ENCODE assay signal across 8 cellular contexts in the genomic region with DNA sequence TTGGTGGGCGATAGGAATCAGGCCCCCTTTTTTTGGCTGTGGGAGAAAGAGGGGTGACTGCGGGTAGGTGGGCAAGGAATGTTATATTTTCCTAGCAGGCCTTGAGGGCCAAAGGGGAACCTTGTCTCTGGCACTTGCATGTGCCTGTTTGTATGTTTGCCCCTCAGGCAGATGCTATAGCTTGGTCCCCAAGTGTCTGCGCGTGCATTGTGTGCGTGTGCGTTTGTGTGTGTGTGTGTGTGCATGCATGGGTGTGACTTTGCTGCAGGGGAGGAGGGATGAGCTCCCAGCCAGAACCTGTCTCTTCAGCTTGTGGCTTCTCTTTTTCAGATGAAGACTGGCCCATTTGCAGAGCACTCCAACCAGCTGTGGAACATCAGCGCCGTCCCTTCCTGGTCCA. TPM values are rescaled to one million over a fixed set of nuclear protein-coding genes. Genes with fewer than 3 reads are reported as not detected.
DNase-seq lines count a peak whose midpoint lies in the region; ATAC-seq, FAIRE-seq and TF ChIP-seq lines count a peak whose summit lies in the region.

No MANE protein-coding gene starts in this region.

- peaks cover 14% of the 10 kb centered on the region for H3K79me2 ChIP-seq in DOHH2 (ENCODE audit: control insufficient read depth, low read length)

- TF ChIP-seq POLR2A in gastrocnemius medialis (IDR thresholded peaks at IDR 0.05), result no peak

- H3K27me3 ChIP-seq in DOHH2 (ENCODE audit: control insufficient read depth, low read length) (no peaks in the 10 kb centered on the region), gastrocnemius medialis (no peaks in the 10 kb centered on the region), small intestine (ENCODE audit: control insufficient read depth in 2 of 2, insufficient read depth in 2 of 2, low read length in 2 of 2) (no peaks in the 10 kb centered on the region)

- TF ChIP-seq CTCF in DOHH2 (IDR thresholded peaks at IDR 0.05; ENCODE audit: low read depth, low read length, poor library complexity, severe bottlenecking) (no peak), VCaP (conservative IDR thresholded peaks at IDR 0.05) (no peak), fibroblast of the aortic adventitia (IDR thresholded peaks at IDR 0.05; ENCODE audit: insufficient read depth, low read length) (no peak), gastrocnemius medialis (IDR thresholded peaks at IDR 0.05 in 4 of 5, conservative IDR thresholded peaks at IDR 0.05 in 1 of 5) (no peak)

- H3K9me2 ChIP-seq in DOHH2 (replicated peaks; ENCODE audit: control insufficient read depth, low read length), result no peaks in the 10 kb centered on the region

- H3K4me1 ChIP-seq in DOHH2 (ENCODE audit: control insufficient read depth, low read length) (peaks cover 49% of the 10 kb centered on the region), gastrocnemius medialis (peaks cover 88 to 92% of the 10 kb centered on the region in 2 donors), small intestine (ENCODE audit: control insufficient read depth in 2 of 2, insufficient read depth in 1 of 2, low read depth in 1 of 2, low read length in 1 of 2) (peaks cover 0 to 14% of the 10 kb centered on the region in 2 donors)

- no peak for FAIRE-seq in small intestine (lab: Jason Lieb, UNC)

- H3K4me3 ChIP-seq in DOHH2 (ENCODE audit: low read length) (peak overlapping the region; percentile 73), fibroblast of the aortic adventitia (ENCODE audit: low read depth, low read length) (peak overlapping the region; percentile 45), gastrocnemius medialis (peak overlapping the region in 3 of 4 donors; percentile 4 to 58 (median 27)), small intestine (ENCODE audit: low read depth in 1 of 2, low read length in 2 of 2) (no peak overlapping the region)

- ATAC-seq in gastrocnemius medialis, result no peak
- ATAC-seq in left lobe of liver, result no peak

- H3K27ac ChIP-seq in DOHH2 (ENCODE audit: low read depth, low read length), result peak overlapping the region; percentile 99
- peak overlapping the region; percentile 81; the same call in 1 of the 2 replicates for H3K27ac ChIP-seq in VCaP
- H3K27ac ChIP-seq in gastrocnemius medialis, result peak overlapping the region; percentile 95 to 100 (median 98)
- peak overlapping the region in 1 of 2 donors; percentile 100 for H3K27ac ChIP-seq in small intestine (ENCODE audit: low read depth in 1 of 2, low read length in 1 of 2)

- no peak for DNase-seq in fibroblast of the aortic adventitia (ENCODE audit: low read depth)
- DNase-seq in gastrocnemius medialis, result no peak
- no peak for DNase-seq in putamen (ENCODE audit: low spot score)
- no peak for DNase-seq in left lobe of liver (ENCODE audit: low spot score)
- no peak for DNase-seq in T-helper 1 cell
- no peak for DNase-seq in small intestine

- peak overlapping the region; percentile 78 for H3K4me2 ChIP-seq in DOHH2 (ENCODE audit: low read length)

- H3F3A ChIP-seq in DOHH2 (ENCODE audit: control insufficient read depth, insufficient read depth), result peaks cover 14% of the 10 kb centered on the region

- H3K9me3 ChIP-seq in DOHH2 (ENCODE audit: control insufficient read depth, insufficient read depth, low read length) (no peaks in the 10 kb centered on the region), gastrocnemius medialis (no peaks in the 10 kb centered on the region), small intestine (ENCODE audit: control insufficient read depth, low read depth) (no peaks in the 10 kb centered on the region)

- intact Hi-C loops in gastrocnemius medialis (cut with DNase I; ENCODE audit: low total_unique reads), result loop anchor here (2.0 kb wide), 1 partner anchor 33 kb away; no protein-coding TSS in a partner anchor

- WGBS in small intestine, 3 donors, result 64 to 85% (median 82%) methylated on average over 8 of the region's 8 CpGs

- in situ Hi-C loops in gastrocnemius medialis (cut with MboI; ENCODE audit: low sequenced_read_pairs in 4 of 4), result loop anchor here in 2 of 4 donors (25.0 kb wide), 2 partner anchors 345 to 645 kb away; no protein-coding TSS in a partner anchor

- H3K36me3 ChIP-seq in DOHH2 (ENCODE audit: control insufficient read depth, low read length), result peaks cover 38% of the 10 kb centered on the region
- peaks cover 0 to 7% of the 10 kb centered on the region in 2 donors for H3K36me3 ChIP-seq in gastrocnemius medialis
- peaks cover 0 to 4% of the 10 kb centered on the region in 2 donors for H3K36me3 ChIP-seq in small intestine (ENCODE audit: control insufficient read depth in 2 of 2, insufficient read depth in 2 of 2, low read length in 2 of 2)

- no peaks in the 10 kb centered on the region for H4K20me1 ChIP-seq in DOHH2 (ENCODE audit: control insufficient read depth, insufficient read depth, low read depth, low read length)

RNA-seq across cellular contexts. Expression of gene PTPA, which starts 30.9 kb away (rescaled TPM):
- total RNA-seq in fibroblast of the aortic adventitia (ENCODE audit: low replicate concordance), result 48.2 and 91.5 TPM in 2 replicates
- total RNA-seq in gastrocnemius medialis, result 10 to 100 TPM; 37.6 to 71.6 (median 53.5) TPM
- total RNA-seq in left lobe of liver, result 62.3 TPM
- 100 to 1,000 TPM in 1 of 3 donors, 10 to 100 TPM in 2; 50.8 to 113 (median 55.9) TPM for polyA plus RNA-seq in small intestine

RNA-seq across cellular contexts. Expression of gene CRAT, which starts 31.5 kb away (rescaled TPM):
- total RNA-seq in fibroblast of the aortic adventitia (ENCODE audit: low replicate concordance), result 21.3 and 66.0 TPM in 2 replicates
- total RNA-seq in gastrocnemius medialis, result 100 to 1,000 TPM; 137 to 167 (median 144) TPM
- 105 TPM for total RNA-seq in left lobe of liver
- 100 to 1,000 TPM in 2 of 3 donors, 10 to 100 TPM in 1; 55.0 to 122 (median 103) TPM for polyA plus RNA-seq in small intestine

RNA-seq across cellular contexts. Expression of gene IER5L, which starts 35.9 kb away (rescaled TPM):
- total RNA-seq in fibroblast of the aortic adventitia (ENCODE audit: low replicate concordance) (28.0 and 42.0 TPM in 2 replicates), gastrocnemius medialis (1 to 10 TPM in 3 of 4 donors, under 1 TPM in 1; 0.92 to 3.4 (median 2.9) TPM), left lobe of liver (4.5 TPM)
- polyA plus RNA-seq in small intestine, result 1 to 10 TPM in 2 of 3 donors, under 1 TPM in 1; 0.89 to 7.0 (median 2.2) TPM

Comparison
In these comparisons a context has a peak if more than half of its experiments do, and no peak if none do; other contexts are left out.
1. H3K4me3 ChIP-seq: peak in DOHH2 (single experiment), fibroblast of the aortic adventitia (single experiment) and gastrocnemius medialis (3 of 4); none in small intestine (0 of 2).